Comparison of ENCODE assay signal across 26 cellular contexts in genomic region chr3:77048186-77048585, GRCh38. TPM values are rescaled to one million over a fixed set of nuclear protein-coding genes. Genes with fewer than 3 reads are reported as not detected.
"Had no signal": no experiment of that assay in that cellular context is flagged by ENCODE, and none has a peak within 500 bp of the region (broad histone marks: within the 10 kb centered on the region; RNA-seq: fewer than 3 reads in every experiment).

No MANE protein-coding gene starts in this region.

- H3K4me1 ChIP-seq: parathyroid adenoma, psoas muscle, right lobe of liver, sigmoid colon, stomach, thyroid gland, tibial nerve, upper lobe of left lung, vagina had no signal

- H3K27ac ChIP-seq: ovary, parathyroid adenoma, psoas muscle, right lobe of liver, sigmoid colon, stomach, thoracic aorta, thyroid gland, tibial nerve, upper lobe of left lung, vagina had no signal

- H3K9me3 ChIP-seq: ovary, psoas muscle, right lobe of liver, sigmoid colon, stomach, thoracic aorta, thyroid gland, tibial nerve, upper lobe of left lung, vagina had no signal

- DNase-seq: nephron progenitor cell; occipital lobe; ovary; posterior cingulate gyrus; psoas muscle; right cardiac atrium; right lobe of liver; sigmoid colon; small intestine; stimulated activated CD4-positive, alpha-beta T cell treated with anti-CD3 and anti-CD28 coated beads, Interleukin-15, amount 100 ng/mL, for 24 hours; stimulated activated CD4-positive, alpha-beta T cell treated with anti-CD3 and anti-CD28 coated beads, Interleukin-2, amount 100 ng/mL, for 24 hours; stimulated activated CD4-positive, alpha-beta T cell treated with anti-CD3 and anti-CD28 coated beads, Interleukin-2, amount 100 ng/mL, for 48 hours; stimulated activated CD4-positive, alpha-beta T cell treated with anti-CD3 and anti-CD28 coated beads, Interleukin-4, amount 100 ng/mL, for 24 hours; stimulated activated naive B cell treated with anti-CD40 and anti-IgM and Interleukin-4, amounts not matched to agents 10 μg/mL and 1 μg/mL and 100 μg/mL, for 72 hours; stimulated activated naive CD4-positive, alpha-beta T cell treated with Interleukin-2 at 50 U/mL for 16 hours; stomach; thyroid gland; trophoblast cell had no signal

- H3K9ac ChIP-seq: parathyroid adenoma had no signal

- H3K79me2 ChIP-seq: parathyroid adenoma had no signal

- H2AFZ ChIP-seq: parathyroid adenoma had no signal

- H3K36me3 ChIP-seq: ovary, right lobe of liver, sigmoid colon, stomach, thoracic aorta, thyroid gland, tibial nerve, upper lobe of left lung, vagina had no signal

- FAIRE-seq: small intestine, urothelium cell line had no signal

- H3K4me3 ChIP-seq: ovary, psoas muscle, right lobe of liver, sigmoid colon, stomach, thoracic aorta, thyroid gland, tibial nerve, upper lobe of left lung, vagina had no signal

- ATAC-seq: natural killer cell treated with Interleukin-12 subunit alpha and Interleukin-12 subunit beta and Interleukin-15 and Interleukin-18, amount 100 ng/mL, for 72 hours; psoas muscle; right cardiac atrium; right lobe of liver; stimulated activated effector memory CD8-positive, alpha-beta T cell treated with anti-CD3 and anti-CD28 coated beads, Interleukin-12 subunit alpha, Interleukin-12 subunit beta, amount 100 ng/mL, for 72 hours; stimulated activated naive B cell treated with anti-CD40 and anti-IgM and Interleukin-4, amounts not matched to agents 10 μg/mL and 1 μg/mL and 100 μg/mL, for 72 hours had no signal

- H3K27me3 ChIP-seq: ovary, right lobe of liver, sigmoid colon, thyroid gland, upper lobe of left lung, vagina had no signal

RNA-seq across cellular contexts. Expression of gene ROBO2, which starts 8.3 kb away (rescaled TPM):
- total RNA-seq: natural killer cell treated with Interleukin-12 subunit alpha and Interleukin-12 subunit beta and Interleukin-15 and Interleukin-18, amount 100 ng/mL, for 72 hours had no signal
